28 cellular contexts compared by ENCODE assay signal in genomic region chr18:33541316-33541715, GRCh38. TPM values are rescaled to one million over a fixed set of nuclear protein-coding genes. Genes with fewer than 3 reads are reported as not detected.
"Had no signal": no experiment of that assay in that cellular context is flagged by ENCODE, and none has a peak within 500 bp of the region (broad histone marks: within the 10 kb centered on the region; RNA-seq: fewer than 3 reads in every experiment).

No MANE protein-coding gene starts in this region.

- ATAC-seq: HepG2, Panc1, PC-3, T-cell had no signal

- H3K9me3 ChIP-seq: MG63, SK-N-SH had no signal

- FAIRE-seq: HepG2 had no signal

- H3K36me3 ChIP-seq: MG63 had no signal

- H3K27me3 ChIP-seq: MG63 had no signal

- H3K4me3 ChIP-seq: MG63 had no signal

- DNase-seq: IMR-90, Karpas-422, KG1, MG63, NCI-H1092, NCI-H1105 treated with DMSO at 0.1 percent for 48 hours, NCI-H1417 treated with DMSO at 0.1 percent for 48 hours, NCI-H146, NCI-H1694 treated with DMSO at 0.1 percent for 48 hours, NCI-H1930, NCI-H2081, NCI-H2107, NCI-H226, NCI-H446, NCI-H510A, NCI-H524 treated with DMSO at 0.1 percent for 48 hours, NCI-H69, NCI-H774, PC-3, SHP77, SK-N-SH, SW 1271, T-cell had no signal

- H3K27ac ChIP-seq: RWPE1 had no signal

RNA-seq across cellular contexts. Expression of gene ASXL3, which starts 36.7 kb away (rescaled TPM):
- total RNA-seq: HepG2, HT1080, PC-3, SK-MEL-5, T-cell had no signal
- polyA plus RNA-seq: HepG2, SK-N-SH had no signal
